9 cellular contexts compared by ENCODE assay signal in genomic region chr5:691040-691439, GRCh38. TPM values are rescaled to one million over a fixed set of nuclear protein-coding genes. Genes with fewer than 3 reads are reported as not detected.
DNase-seq lines count a peak whose midpoint lies in the region; ATAC-seq, FAIRE-seq and TF ChIP-seq lines count a peak whose summit lies in the region.
"Not testable (repeated sequence)": the region's sequence is repeated elsewhere in the genome, so short reads cannot be mapped to it uniquely, and the experiment has no call there.
"Had no signal": no experiment of that assay in that cellular context is flagged by ENCODE, and none has a peak within 500 bp of the region (broad histone marks: within the 10 kb centered on the region; RNA-seq: fewer than 3 reads in every experiment).

No MANE protein-coding gene starts in this region.

- not testable (repeated sequence) for H3K27ac Mint-ChIP-seq in activated CD4-positive, alpha-beta T cell treated with anti-CD3 and anti-CD28 coated beads, Interleukin-2, amount 10 ng/mL, durations not matched to agents 24 days and 14 days

- CTCF ChIA-PET in endothelial cell of umbilical vein (lab: Charles Lee) = not testable (repeated sequence)

- not testable (repeated sequence) for TF ChIP-seq POLR2A in endothelial cell of umbilical vein (IDR thresholded peaks at IDR 0.05; ENCODE audit: low read depth, low read length); right lobe of liver (IDR thresholded peaks at IDR 0.05)

- H3K79me2 ChIP-seq in endothelial cell of umbilical vein (ENCODE audit: control insufficient read depth, insufficient read depth, low read length) = not testable (repeated sequence)

- intact Hi-C loops in activated CD4-positive, alpha-beta T cell treated with anti-CD3 and anti-CD28 coated beads, Interleukin-2, amount 10 ng/mL, durations not matched to agents 24 days and 14 days (cut with micrococcal nuclease) = loop anchor here (5.0 kb wide), 1 partner anchor 79 kb away; the partner anchor contains the start of gene CEP72
- intact Hi-C loops in endothelial cell of umbilical vein (cut with micrococcal nuclease); Right ventricle myocardium superior (cut with DNase I); left ventricle myocardium superior (cut with micrococcal nuclease); right lobe of liver (cut with DNase I); psoas muscle (cut with DNase I): not testable (repeated sequence)

- not testable (repeated sequence) for H2AFZ ChIP-seq in endothelial cell of umbilical vein (ENCODE audit: low read depth, low read length)

- ATAC-seq in Right ventricle myocardium superior (ENCODE audit: poor library complexity) (peak; percentile 57), left ventricle myocardium superior (peak; percentile 60), right lobe of liver (peak; percentile 25 to 30 (median 28)), psoas muscle (peak; percentile 29 to 80 (median 65))

- not testable (repeated sequence) for H3K9ac ChIP-seq in endothelial cell of umbilical vein (replicated peaks; ENCODE audit: extremely low read depth, insufficient read depth, low read length)

- H3K27ac ChIP-seq in endothelial cell of umbilical vein (ENCODE audit: insufficient read depth, low read depth, low read length); right lobe of liver; psoas muscle: not testable (repeated sequence)

- TF ChIP-seq CTCF in endothelial cell of umbilical vein (IDR thresholded peaks at IDR 0.05; ENCODE audit: extremely low read depth in 1 of 2, insufficient read depth in 1 of 2, low read depth in 1 of 2, low read length in 2 of 2); right lobe of liver (IDR thresholded peaks at IDR 0.05); psoas muscle (IDR thresholded peaks at IDR 0.05): not testable (repeated sequence)

- not testable (repeated sequence) for H3K4me3 ChIP-seq in endothelial cell of umbilical vein (replicated peaks in 1 of 3; ENCODE audit: insufficient read depth in 1 of 3, low read depth in 1 of 3, low read length in 3 of 3); right lobe of liver; psoas muscle

- BruUV-seq in endothelial cell of umbilical vein (replicated peaks; lab: Mats Ljungman, UMichigan) = not testable (repeated sequence)

- not testable (repeated sequence) for H3K4me1 Mint-ChIP-seq in activated CD4-positive, alpha-beta T cell treated with anti-CD3 and anti-CD28 coated beads, Interleukin-2, amount 10 ng/mL, durations not matched to agents 24 days and 14 days

- H3K4me2 ChIP-seq in endothelial cell of umbilical vein (ENCODE audit: insufficient read depth, low read length) = not testable (repeated sequence)

- not testable (repeated sequence) for H3K9me1 ChIP-seq in endothelial cell of umbilical vein (replicated peaks; ENCODE audit: control insufficient read depth, extremely low read depth, insufficient read depth, low read length)

- not testable (repeated sequence) for H3K36me3 Mint-ChIP-seq in activated CD4-positive, alpha-beta T cell treated with anti-CD3 and anti-CD28 coated beads, Interleukin-2, amount 10 ng/mL, durations not matched to agents 24 days and 14 days (ENCODE audit: low read depth)

- H3K9me3 Mint-ChIP-seq in activated CD4-positive, alpha-beta T cell treated with anti-CD3 and anti-CD28 coated beads, Interleukin-2, amount 10 ng/mL, durations not matched to agents 24 days and 14 days = not testable (repeated sequence)

- not testable (repeated sequence) for H3K36me3 ChIP-seq in endothelial cell of umbilical vein (ENCODE audit: control insufficient read depth in 2 of 2, extremely low read depth in 1 of 2, insufficient read depth in 2 of 2, low read length in 2 of 2); right lobe of liver; psoas muscle (ENCODE audit: insufficient read depth in 1 of 2, low read depth in 1 of 2)

- H3K9me3 ChIP-seq in endothelial cell of umbilical vein (replicated peaks; ENCODE audit: control insufficient read depth, insufficient read depth, low read length); right lobe of liver; psoas muscle: not testable (repeated sequence)

- not testable (repeated sequence) for H3K4me1 ChIP-seq in endothelial cell of umbilical vein (ENCODE audit: control insufficient read depth, extremely low read depth, insufficient read depth, low read length); right lobe of liver; psoas muscle

- peak; percentile 92 for FAIRE-seq in HTR-8/SVneo (lab: Jason Lieb, UNC)
- FAIRE-seq in endothelial cell of umbilical vein (lab: Jason Lieb, UNC) = peak; percentile 70
- peak; percentile 98 for FAIRE-seq in urothelium cell line (lab: Jason Lieb, UNC)

- H3K27me3 ChIP-seq in endothelial cell of umbilical vein (ENCODE audit: control insufficient read depth in 2 of 2, insufficient read depth in 2 of 2, low read length in 2 of 2); right lobe of liver; psoas muscle (ENCODE audit: insufficient read depth in 3 of 3, low read length in 2 of 3): not testable (repeated sequence)

- not testable (repeated sequence) for H3K27me3 Mint-ChIP-seq in activated CD4-positive, alpha-beta T cell treated with anti-CD3 and anti-CD28 coated beads, Interleukin-2, amount 10 ng/mL, durations not matched to agents 24 days and 14 days

- WGBS in right lobe of liver (ENCODE audit: insufficient coverage, low coverage, low lambda C conversion rate, missing lambda C conversion rate) = no CpG with 5 or more reads among the region's 23 CpGs
- WGBS in psoas muscle, 3 donors = 0% methylated on average over 10 of the region's 23 CpGs; no CpG with 5 or more reads in 2 of the 3 donors

- dilution Hi-C loops in endothelial cell of umbilical vein (cut with MboI; ENCODE audit: extremely low pct_ligation_motif_present, low sequenced_read_pairs) = not testable (repeated sequence)

- not testable (repeated sequence) for DNase-seq in HTR-8/SVneo (ENCODE audit: insufficient read length, low spot score); endothelial cell of umbilical vein (ENCODE audit: low read depth, low spot score); left ventricle myocardium superior; right lobe of liver; urothelium cell line (ENCODE audit: low spot score)
- peak; percentile 58 for DNase-seq in activated CD4-positive, alpha-beta T cell treated with anti-CD3 and anti-CD28 coated beads, Interleukin-2, amount 10 ng/mL, durations not matched to agents 24 days and 14 days
- DNase-seq in Right ventricle myocardium superior (peak; percentile 47), psoas muscle (peak in 1 of 2 donors; percentile 63)

- POLR2A ChIA-PET in endothelial cell of umbilical vein (lab: Charles Lee) = not testable (repeated sequence)

- H3K4me3 Mint-ChIP-seq in activated CD4-positive, alpha-beta T cell treated with anti-CD3 and anti-CD28 coated beads, Interleukin-2, amount 10 ng/mL, durations not matched to agents 24 days and 14 days = not testable (repeated sequence)

- not testable (repeated sequence) for H4K20me1 ChIP-seq in endothelial cell of umbilical vein (replicated peaks; ENCODE audit: control insufficient read depth, extremely low read depth, insufficient read depth, low read length)

RNA-seq across cellular contexts. Expression of gene TPPP, which starts 2.1 kb away (rescaled TPM):
- 0.07 TPM in 1 of 2 replicates, not detected in the other for total RNA-seq in activated CD4-positive, alpha-beta T cell treated with anti-CD3 and anti-CD28 coated beads, Interleukin-2, amount 10 ng/mL, durations not matched to agents 24 days and 14 days
- total RNA-seq in endothelial cell of umbilical vein = 0.07 and 0.09 TPM in 2 replicates
- 0.04 and 0.08 TPM in 2 replicates for polyA plus RNA-seq in endothelial cell of umbilical vein
- 0.04 and 0.05 TPM in 2 replicates for polyA plus RNA-seq in endothelial cell of umbilical vein (2011; cell fraction: cytosol; rRNA removed)
- polyA plus RNA-seq in endothelial cell of umbilical vein (2011; cell fraction: nucleus; rRNA removed) = 0.04 and 0.06 TPM in 2 replicates
- polyA plus RNA-seq in endothelial cell of umbilical vein (2012) = 0.12 and 0.14 TPM in 2 replicates
- 0.11 TPM in 1 of 2 replicates, not detected in the other for polyA minus RNA-seq in endothelial cell of umbilical vein
- 0.31 TPM for polyA minus RNA-seq in endothelial cell of umbilical vein (2011; cell fraction: cytosol; rRNA and poly(A)+ RNA removed)
- 0.05 TPM in 1 of 2 replicates, not detected in the other for polyA minus RNA-seq in endothelial cell of umbilical vein (2011; cell fraction: nucleus; rRNA and poly(A)+ RNA removed)
- total RNA-seq in Right ventricle myocardium superior = 39.7 TPM
- 34.8 TPM for total RNA-seq in left ventricle myocardium superior
- 1 to 10 TPM; 1.9 to 4.3 (median 2.4) TPM for total RNA-seq in right lobe of liver
- total RNA-seq in psoas muscle = 10 to 100 TPM in 1 of 4 donors, 1 to 10 TPM in 3; 3.1 to 11.0 (median 5.3) TPM
- polyA plus RNA-seq in psoas muscle = 1 to 10 TPM; 1.8 to 3.3 (median 2.0) TPM
- total RNA-seq: HepG2 had no signal
